ENCODE assay signal across 9 cellular contexts in genomic region chr11:120563698-120564572, GRCh38. TPM values are rescaled to one million over a fixed set of nuclear protein-coding genes. Genes with fewer than 3 reads are reported as not detected.
DNase-seq lines count a peak whose midpoint lies in the region; ATAC-seq and TF ChIP-seq lines count a peak whose summit lies in the region.
"Had no signal": no experiment of that assay in that cellular context is flagged by ENCODE, and none has a peak within 500 bp of the region (broad histone marks: within the 10 kb centered on the region; RNA-seq: fewer than 3 reads in every experiment).

No MANE protein-coding gene starts in this region.

- H3K27me3 Mint-ChIP-seq in osteocyte (ENCODE audit: unreplicated experiment), result peaks cover 15% of the 10 kb centered on the region

- intact Hi-C loops in Right ventricle myocardium superior (cut with DNase I), result no loop called here

- H3K4me3 Mint-ChIP-seq in osteocyte (ENCODE audit: unreplicated experiment), result peak overlapping the region; percentile 18

- peaks cover 4% of the 10 kb centered on the region for H3K4me1 Mint-ChIP-seq in osteocyte (ENCODE audit: unreplicated experiment)

- no peaks in the 10 kb centered on the region for H3K36me3 Mint-ChIP-seq in osteocyte (ENCODE audit: unreplicated experiment)

- TF ChIP-seq CTCF in osteocyte (IDR thresholded peaks at IDR 0.05), result no peak

- H3K9me3 Mint-ChIP-seq in osteocyte (ENCODE audit: unreplicated experiment), result no peaks in the 10 kb centered on the region

- peak; percentile 65 for ATAC-seq in Right ventricle myocardium superior (ENCODE audit: poor library complexity)
- ATAC-seq in HG03442 (IDR thresholded peaks at IDR 0.05; ENCODE audit: unreplicated experiment), result no peak

- peak; percentile 74 for DNase-seq in DMS79 (lab: John Stamatoyannopoulos, UW)
- DNase-seq in NCI-H526 treated with DMSO at 0.1 percent for 48 hours (lab: John Stamatoyannopoulos, UW), result peak; percentile 92
- peak; percentile 58 for DNase-seq in Right ventricle myocardium superior
- DNase-seq in osteocyte (ENCODE audit: extremely low spot score, unreplicated experiment), result no peak
- no peak for DNase-seq in DMS114 treated with DMSO at 0.1 percent for 48 hours (lab: John Stamatoyannopoulos, UW; ENCODE audit: unreplicated experiment)
- DNase-seq in SW 1271 (lab: John Stamatoyannopoulos, UW), result no peak
- no peak for DNase-seq in SW480 (ENCODE audit: low spot score)

- no peak overlapping the region for H3K27ac Mint-ChIP-seq in osteocyte (ENCODE audit: unreplicated experiment)

RNA-seq across cellular contexts. Expression of gene GRIK4, which starts 52.4 kb away (rescaled TPM):
- total RNA-seq in Right ventricle myocardium superior (0.11 TPM), osteocyte (0.11 TPM in 1 of 2 replicates, not detected in the other)
- total RNA-seq: SK-MEL-5 had no signal

Comparison
In these comparisons a context has a peak if more than half of its experiments do, and no peak if none do; other contexts are left out.
1. DNase-seq: peak in DMS79 (single experiment), NCI-H526 treated with DMSO at 0.1 percent for 48 hours (single experiment) and Right ventricle myocardium superior (single experiment); none in osteocyte (single experiment), DMS114 treated with DMSO at 0.1 percent for 48 hours (single experiment), SW 1271 (0 of 2) and SW480 (single experiment).